ENCODE assay signal across 11 cellular contexts in genomic region chr9:38707885-38708640, GRCh38. TPM values are rescaled to one million over a fixed set of nuclear protein-coding genes. Genes with fewer than 3 reads are reported as not detected.
A peak's percentile ranks its signal among the peaks of the same experiment; 100 is the strongest.
DNase-seq lines count a peak whose midpoint lies in the region; ATAC-seq and TF ChIP-seq lines count a peak whose summit lies in the region.
"Had no signal": no experiment of that assay in that cellular context is flagged by ENCODE, and none has a peak within 500 bp of the region (broad histone marks: within the 10 kb centered on the region; RNA-seq: fewer than 3 reads in every experiment).

No MANE protein-coding gene starts in this region.

- TF ChIP-seq CTCF in BJ (IDR thresholded peaks at IDR 0.05; ENCODE audit: insufficient read depth, low read depth, low read length) = 0 out of 2 replicates have a peak, but pooled peaks have one; percentile 5
- TF ChIP-seq CTCF in fibroblast of villous mesenchyme (IDR thresholded peaks at IDR 0.05; ENCODE audit: insufficient read depth, low read depth, low read length) = peak; percentile 42

- ATAC-seq in GM18868 (IDR thresholded peaks at IDR 0.05; ENCODE audit: unreplicated experiment) (peak; percentile 66), GM18511 (IDR thresholded peaks at IDR 0.05; ENCODE audit: unreplicated experiment) (no peak), GM21825 (IDR thresholded peaks at IDR 0.05; ENCODE audit: unreplicated experiment) (no peak)

- DNase-seq in BJ (ENCODE audit: low read depth) (no peak), NCI-H774 (lab: John Stamatoyannopoulos, UW) (peak; percentile 28), fibroblast of villous mesenchyme (ENCODE audit: low read depth) (no peak), nucleus accumbens (lab: John Stamatoyannopoulos, UW) (no peak)
- DNase-seq in effector CD8-positive, alpha-beta T cell (lab: John Stamatoyannopoulos, UW) = no peak
- DNase-seq: NCI-H524 treated with DMSO at 0.1 percent for 48 hours had no signal

- CTCF ChIA-PET in BJ (lab: Yijun Ruan, JAX) = interaction anchor here (0.6 to 1.3 kb wide), 2 partner anchors 11 to 66 kb away, joined by 3 read pairs; no protein-coding TSS in a partner anchor

- no peaks in the 10 kb centered on the region for H3K36me3 ChIP-seq in BJ (ENCODE audit: control insufficient read depth, insufficient read depth, low read length)

- POLR2A ChIA-PET in BJ (lab: Charles Lee) = no interaction called here

- H3K27me3 ChIP-seq in BJ (ENCODE audit: control insufficient read depth, insufficient read depth, low read length) = peaks cover 3% of the 10 kb centered on the region

- H3K4me3 ChIP-seq in BJ (ENCODE audit: low read depth, low read length) (no peak overlapping the region), fibroblast of villous mesenchyme (ENCODE audit: low read depth, low read length) (no peak overlapping the region)
- H3K4me3 ChIP-seq: lung had no signal

RNA-seq across cellular contexts. Expression of gene FAM240B, which starts 11.9 kb away (rescaled TPM):
- not detected in 2 replicates for polyA plus RNA-seq in BJ (2011; rRNA removed)
- polyA minus RNA-seq in BJ (2011; rRNA and poly(A)+ RNA removed) = not detected in 2 replicates
- not detected in 2 replicates for total RNA-seq in fibroblast of villous mesenchyme
- total RNA-seq: activated CD8-positive, alpha-beta memory T cell treated with anti-CD3 and anti-CD28 coated beads for 36 hours; lung had no signal
- polyA plus RNA-seq: lung had no signal
